Comparison of ENCODE assay signal across 7 cellular contexts in the genomic region with DNA sequence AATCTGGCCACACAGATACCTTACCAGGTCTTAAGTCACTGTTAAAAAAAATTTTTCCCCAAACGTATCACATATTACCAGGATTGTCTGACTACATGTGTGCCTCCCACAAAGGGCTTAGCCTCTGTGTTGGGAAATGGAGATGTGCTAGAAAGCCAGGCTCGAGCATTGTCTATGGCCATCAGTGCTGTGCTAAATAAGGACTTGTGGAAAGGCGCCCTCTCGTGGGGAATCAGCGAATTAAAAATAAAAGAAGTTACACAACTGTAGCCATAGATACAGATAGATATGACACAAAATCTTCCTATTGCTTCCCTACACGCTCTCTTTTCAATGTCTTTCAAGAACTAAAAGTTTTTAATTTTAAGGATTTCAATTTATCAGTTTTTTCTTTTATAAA. TPM values are rescaled to one million over a fixed set of nuclear protein-coding genes. Genes with fewer than 3 reads are reported as not detected.
DNase-seq lines count a peak whose midpoint lies in the region; TF ChIP-seq lines count a peak whose summit lies in the region.

No MANE protein-coding gene starts in this region.

- no peak overlapping the region for H3K4me3 ChIP-seq in WI38 (ENCODE audit: low read depth, low read length)

- peak; percentile 25 for DNase-seq in NCI-H2107 treated with DMSO at 0.1 percent for 48 hours (lab: John Stamatoyannopoulos, UW; ENCODE audit: unreplicated experiment)
- DNase-seq in dedifferentiated amniotic fluid mesenchymal stem cell (ENCODE audit: extremely low spot score) = peak; percentile 42
- peak; percentile 80 for DNase-seq in lung microvascular endothelial cell (ENCODE audit: low read depth in 2 of 2)
- peak; percentile 34 for DNase-seq in stimulated activated naive CD4-positive, alpha-beta T cell treated with Interleukin-2 at 50 U/mL for 16 hours (lab: John Stamatoyannopoulos, UW)
- no peak for DNase-seq in posterior vena cava (ENCODE audit: low spot score)

- peak; percentile 58 for TF ChIP-seq CTCF in GM12873 (IDR thresholded peaks at IDR 0.05; ENCODE audit: insufficient read depth, low read depth, low read length, missing control alignments)
- peak; percentile 47 for TF ChIP-seq CTCF in WI38 (IDR thresholded peaks at IDR 0.05; ENCODE audit: low read depth, low read length)

- intact Hi-C loops in posterior vena cava (cut with DNase I) = no loop called here

RNA-seq across cellular contexts. Expression of gene CRNN, which starts 47.5 kb away (rescaled TPM):
- total RNA-seq in lung microvascular endothelial cell = not detected in 2 replicates
- total RNA-seq in posterior vena cava = not detected

RNA-seq across cellular contexts. Expression of gene LCE5A, which starts 49.1 kb away (rescaled TPM):
- not detected in 2 replicates for total RNA-seq in lung microvascular endothelial cell
- total RNA-seq in posterior vena cava = not detected

RNA-seq across cellular contexts. Expression of gene CRCT1, which starts 52.7 kb away (rescaled TPM):
- not detected in 2 replicates for total RNA-seq in lung microvascular endothelial cell
- not detected for total RNA-seq in posterior vena cava
